Comparison of ENCODE assay signal across 27 cellular contexts in the genomic region with DNA sequence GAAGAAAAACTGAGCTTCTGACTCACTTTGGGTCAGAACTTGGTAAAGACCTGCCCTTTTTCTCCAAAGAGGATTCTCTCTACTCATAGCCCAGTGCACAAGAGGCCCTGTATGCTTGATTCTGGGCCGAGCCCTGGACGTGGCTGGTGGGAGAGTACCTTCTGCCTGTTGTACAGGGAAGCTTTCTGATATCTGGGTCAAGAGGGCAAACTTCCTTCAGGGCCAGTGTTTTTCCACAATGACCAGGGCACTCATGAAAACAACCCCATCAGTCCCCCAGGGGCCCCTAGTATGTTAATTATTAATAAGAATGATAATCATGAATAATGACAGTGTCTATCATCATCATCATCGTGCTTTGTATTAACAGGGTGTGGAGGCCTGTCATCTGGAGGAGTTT.
"Had no signal": no experiment of that assay in that cellular context is flagged by ENCODE, and none has a peak within 500 bp of the region (broad histone marks: within the 10 kb centered on the region; RNA-seq: fewer than 3 reads in every experiment).

No MANE protein-coding gene starts in this region.

- H3K36me3 ChIP-seq: ovary, suprapubic skin, tibial artery, transverse colon, upper lobe of right lung, uterus had no signal

- H3K4me3 ChIP-seq: ovary, psoas muscle, skin epidermis, smooth muscle cell, spleen, suprapubic skin, testis, tibial artery, transverse colon, upper lobe of right lung, uterus had no signal

- H3K79me2 ChIP-seq: parathyroid adenoma had no signal

- H3K27me3 ChIP-seq: ovary, suprapubic skin, testis, tibial artery, transverse colon, upper lobe of right lung, uterus had no signal

- H3K27ac ChIP-seq: ovary, parathyroid adenoma, psoas muscle, skin epidermis, spleen, suprapubic skin, testis, tibial artery, transverse colon, upper lobe of right lung, uterus had no signal

- DNase-seq: naive thymus-derived CD8-positive, alpha-beta T cell; nephron progenitor cell; occipital lobe; ovary; posterior cingulate gyrus; psoas muscle; right cardiac atrium; spleen; stimulated activated CD4-positive, alpha-beta T cell treated with anti-CD3 and anti-CD28 coated beads, Interleukin-12 subunit alpha, Interleukin-12 subunit beta, amount 100 ng/mL, for 4 hours; stimulated activated CD4-positive, alpha-beta T cell treated with anti-CD3 and anti-CD28 coated beads, Interleukin-1b, Interleukin-23, amount 100 ng/mL, for 48 hours; stimulated activated CD4-positive, alpha-beta T cell treated with anti-CD3 and anti-CD28 coated beads, Interleukin-4, amount 100 ng/mL, for 1 hour; stimulated activated CD4-positive, alpha-beta T cell treated with anti-CD3 and anti-CD28 coated beads, Interleukin-4, amount 100 ng/mL, for 4 hours; stimulated activated CD8-positive, alpha-beta memory T cell treated with anti-CD3 and anti-CD28 coated beads, Interleukin-4, amount 100 ng/mL, for 48 hours; stimulated activated naive CD4-positive, alpha-beta T cell; stimulated activated naive CD8-positive, alpha-beta T cell treated with anti-CD3 and anti-CD28 coated beads, Interleukin-15, amount 100 ng/mL, for 72 hours; stimulated activated naive CD8-positive, alpha-beta T cell treated with anti-CD3 and anti-CD28 coated beads, Interleukin-15, Interleukin-2, amounts not matched to agents 100 U/mL and 50 U/mL, for 24 hours; testis; tibial artery; transverse colon; upper lobe of right lung; uterus had no signal

- H3K4me1 ChIP-seq: parathyroid adenoma, psoas muscle, suprapubic skin, testis, tibial artery, transverse colon, upper lobe of right lung, uterus had no signal

- H2AFZ ChIP-seq: parathyroid adenoma had no signal

- H3K4me2 ChIP-seq: smooth muscle cell had no signal

- ATAC-seq: naive thymus-derived CD8-positive, alpha-beta T cell; psoas muscle; right cardiac atrium; sciatic nerve; stimulated activated memory B cell treated with anti-CD40 and anti-IgM and Interleukin-4, amounts not matched to agents 10 μg/mL and 1 μg/mL and 100 μg/mL, for 72 hours; stimulated activated naive CD8-positive, alpha-beta T cell treated with anti-CD3 and anti-CD28 coated beads, Interleukin-15, amount 100 ng/mL, for 72 hours; stimulated activated naive CD8-positive, alpha-beta T cell treated with anti-CD3 and anti-CD28 coated beads, Interleukin-15, Interleukin-2, amounts not matched to agents 100 U/mL and 50 U/mL, for 24 hours had no signal

- H3K9ac ChIP-seq: parathyroid adenoma had no signal

- H3K9me3 ChIP-seq: ovary, psoas muscle, spleen, suprapubic skin, testis, tibial artery, transverse colon, upper lobe of right lung, uterus had no signal
